1 cellular context compared by ENCODE assay signal in genomic region chr18:54604211-54604610, GRCh38.
TF ChIP-seq lines count a peak whose summit lies in the region.

No MANE protein-coding gene starts in this region.

TF ChIP-seq in H1, 55 proteins besides CTCF, POLR2A, EP300 and RAD21:
- TF ChIP-seq JUN (IDR thresholded peaks at IDR 0.05; ENCODE audit: low read depth, low read length) = no peak
- no peak for TF ChIP-seq ATF3 (IDR thresholded peaks at IDR 0.05; ENCODE audit: insufficient read depth, low read depth, low read length)
- no peak for TF ChIP-seq CTBP2 (IDR thresholded peaks at IDR 0.05; ENCODE audit: borderline replicate concordance, insufficient read depth, insufficient read length, low read length)
- TF ChIP-seq NANOG (IDR thresholded peaks at IDR 0.05; ENCODE audit: insufficient read depth, low read depth, low read length, poor library complexity, severe bottlenecking) = no peak
- TF ChIP-seq SP1 (IDR thresholded peaks at IDR 0.05; ENCODE audit: low read depth, low read length) = no peak
